ENCODE assay signal across 1 cellular context in genomic region chr5:124572973-124573372, GRCh38.
TF ChIP-seq lines count a peak whose summit lies in the region.

No MANE protein-coding gene starts in this region.

TF ChIP-seq in H1, 55 proteins besides CTCF, POLR2A, EP300 and RAD21:
- no peak for TF ChIP-seq ASH2L (IDR thresholded peaks at IDR 0.05; ENCODE audit: low read length)
- no peak for TF ChIP-seq ATF3 (IDR thresholded peaks at IDR 0.05; ENCODE audit: insufficient read depth, low read depth, low read length)
- TF ChIP-seq ZNF274 (IDR thresholded peaks at IDR 0.05; ENCODE audit: borderline replicate concordance, extremely low read depth, low read length), result no peak
- TF ChIP-seq NANOG (IDR thresholded peaks at IDR 0.05; ENCODE audit: insufficient read depth, low read depth, low read length, poor library complexity, severe bottlenecking), result no peak
- no peak for TF ChIP-seq TCF12 (IDR thresholded peaks at IDR 0.05; ENCODE audit: low read depth, low read length)
- no peak for TF ChIP-seq EGR1 (IDR thresholded peaks at IDR 0.05; ENCODE audit: borderline replicate concordance, low read depth, low read length)
- no peak for TF ChIP-seq GABPA (IDR thresholded peaks at IDR 0.05; ENCODE audit: borderline replicate concordance, insufficient read depth, low read length)
- TF ChIP-seq SP2 (IDR thresholded peaks at IDR 0.05; ENCODE audit: low read length), result no peak
- TF ChIP-seq SP4 (IDR thresholded peaks at IDR 0.05; ENCODE audit: low read length), result no peak
- no peak for TF ChIP-seq PHF8 (conservative IDR thresholded peaks at IDR 0.05; ENCODE audit: low read depth, low read length)
- no peak for TF ChIP-seq BRCA1 (IDR thresholded peaks at IDR 0.05; ENCODE audit: low read depth, low read length)
- no peak for TF ChIP-seq RXRA (IDR thresholded peaks at IDR 0.05; ENCODE audit: insufficient read depth, low read depth, low read length)
- TF ChIP-seq CHD1 (IDR thresholded peaks at IDR 0.05; ENCODE audit: low read depth, low read length), result no peak
- no peak for TF ChIP-seq POU5F1 (IDR thresholded peaks at IDR 0.05; ENCODE audit: low read depth, low read length)
- TF ChIP-seq USF2 (IDR thresholded peaks at IDR 0.05; ENCODE audit: low read length), result no peak
- TF ChIP-seq CREB1 (IDR thresholded peaks at IDR 0.05), result no peak
- TF ChIP-seq KDM1A (IDR thresholded peaks at IDR 0.05; ENCODE audit: borderline replicate concordance, low read length), result no peak
